1 cellular context compared by ENCODE assay signal in genomic region chr2:202221873-202222272, GRCh38.
TF ChIP-seq lines count a peak whose summit lies in the region.

No MANE protein-coding gene starts in this region.

TF ChIP-seq in HepG2, 621 proteins besides CTCF, POLR2A, EP300 and RAD21 (continued from another document):
- TF ChIP-seq, protein P1, sequence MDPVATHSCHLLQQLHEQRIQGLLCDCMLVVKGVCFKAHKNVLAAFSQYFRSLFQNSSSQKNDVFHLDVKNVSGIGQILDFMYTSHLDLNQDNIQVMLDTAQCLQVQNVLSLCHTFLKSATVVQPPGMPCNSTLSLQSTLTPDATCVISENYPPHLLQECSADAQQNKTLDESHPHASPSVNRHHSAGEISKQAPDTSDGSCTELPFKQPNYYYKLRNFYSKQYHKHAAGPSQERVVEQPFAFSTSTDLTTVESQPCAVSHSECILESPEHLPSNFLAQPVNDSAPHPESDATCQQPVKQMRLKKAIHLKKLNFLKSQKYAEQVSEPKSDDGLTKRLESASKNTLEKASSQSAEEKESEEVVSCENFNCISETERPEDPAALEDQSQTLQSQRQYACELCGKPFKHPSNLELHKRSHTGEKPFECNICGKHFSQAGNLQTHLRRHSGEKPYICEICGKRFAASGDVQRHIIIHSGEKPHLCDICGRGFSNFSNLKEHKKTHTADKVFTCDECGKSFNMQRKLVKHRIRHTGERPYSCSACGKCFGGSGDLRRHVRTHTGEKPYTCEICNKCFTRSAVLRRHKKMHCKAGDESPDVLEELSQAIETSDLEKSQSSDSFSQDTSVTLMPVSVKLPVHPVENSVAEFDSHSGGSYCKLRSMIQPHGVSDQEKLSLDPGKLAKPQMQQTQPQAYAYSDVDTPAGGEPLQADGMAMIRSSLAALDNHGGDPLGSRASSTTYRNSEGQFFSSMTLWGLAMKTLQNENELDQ (CRISPR knock-in tag; IDR thresholded peaks at IDR 0.05; ENCODE audit: borderline replicate concordance), result no peak
- no peak for TF ChIP-seq XBP1 (CRISPR knock-in tag; IDR thresholded peaks at IDR 0.05)
